Comparison of ENCODE assay signal across 10 cellular contexts in the genomic region with DNA sequence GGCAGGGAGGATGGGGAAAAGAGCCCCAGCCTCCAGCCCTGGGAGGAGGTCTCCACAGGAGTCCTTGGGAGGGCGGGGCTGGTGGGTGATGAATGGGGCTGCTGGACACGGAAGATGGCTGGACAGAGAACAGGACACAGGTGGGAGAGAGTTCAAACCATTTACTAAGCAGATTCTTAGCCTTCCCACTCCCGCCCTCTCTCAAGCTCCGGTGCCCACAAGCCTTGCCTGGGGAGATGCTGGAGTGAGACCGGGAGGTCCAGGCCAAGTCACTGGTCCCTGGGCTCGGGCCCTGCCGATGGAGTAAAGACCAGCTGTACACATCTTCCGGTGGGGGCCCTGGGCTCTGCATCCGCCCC. TPM values are rescaled to one million over a fixed set of nuclear protein-coding genes. Genes with fewer than 3 reads are reported as not detected.
DNase-seq lines count a peak whose midpoint lies in the region; ATAC-seq and TF ChIP-seq lines count a peak whose summit lies in the region.
"Had no signal": no experiment of that assay in that cellular context is flagged by ENCODE, and none has a peak within 500 bp of the region (broad histone marks: within the 10 kb centered on the region; RNA-seq: fewer than 3 reads in every experiment).

No MANE protein-coding gene starts in this region.

- no peak for ATAC-seq in GM18909 (IDR thresholded peaks at IDR 0.05; ENCODE audit: poor library complexity, unreplicated experiment)

- H3K4me3 ChIP-seq in iPS-20b (ENCODE audit: low read length) (peak overlapping the region; percentile 66; the same call in 1 of the 2 replicates), spleen (peak overlapping the region; percentile 28 to 70 (median 45))

- H3K9me3 Mint-ChIP-seq in activated naive CD8-positive, alpha-beta T cell treated with anti-CD3 and anti-CD28 coated beads for 36 hours: no peaks in the 10 kb centered on the region

- H3K4me1 ChIP-seq in iPS-20b (ENCODE audit: insufficient read depth, low read length) (no peaks in the 10 kb centered on the region), spleen (peaks cover 14 to 57% (median 42%) of the 10 kb centered on the region in 6 donors)

- TF ChIP-seq CTCF in spleen (IDR thresholded peaks at IDR 0.05 in 8 of 11, conservative IDR thresholded peaks at IDR 0.05 in 3 of 11): no peak

- intact Hi-C loops in spleen (cut with DNase I; ENCODE audit: low total_unique reads): no loop called here

- H3K36me3 ChIP-seq in iPS-20b (ENCODE audit: insufficient read depth, low read depth, low read length): no peaks in the 10 kb centered on the region
- H3K36me3 ChIP-seq in spleen: peaks cover 0 to 20% (median 0%) of the 10 kb centered on the region in 6 donors
- H3K36me3 ChIP-seq: cardiac muscle cell had no signal

- peaks cover 14% of the 10 kb centered on the region for H3K36me3 Mint-ChIP-seq in activated naive CD8-positive, alpha-beta T cell treated with anti-CD3 and anti-CD28 coated beads for 36 hours

- peaks cover 53% of the 10 kb centered on the region for H3K27me3 ChIP-seq in iPS-20b (ENCODE audit: insufficient read depth, low read length)
- H3K27me3 ChIP-seq in spleen (replicated peaks in 1 of 7): peaks cover 7 to 51% (median 29%) of the 10 kb centered on the region in 7 donors

- H3K27ac ChIP-seq in iPS-20b (ENCODE audit: low read length): no peak overlapping the region
- H3K27ac ChIP-seq in spleen: peak overlapping the region in 6 of 8 donors; percentile 1 to 81 (median 61)
- H3K27ac ChIP-seq: cardiac muscle cell had no signal

- peak; percentile 5 for DNase-seq in NCI-H748 (lab: John Stamatoyannopoulos, UW; ENCODE audit: unreplicated experiment)
- DNase-seq in NCI-H748 treated with DMSO at 0.1 percent for 48 hours (lab: John Stamatoyannopoulos, UW): no peak
- no peak for DNase-seq in activated naive CD8-positive, alpha-beta T cell treated with anti-CD3 and anti-CD28 coated beads for 36 hours
- no peak for DNase-seq in spleen
- no peak for DNase-seq in COLO829 (ENCODE audit: low spot score)
- DNase-seq in NCI-H2196 (lab: John Stamatoyannopoulos, UW; ENCODE audit: unreplicated experiment): no peak
- DNase-seq: stimulated activated CD4-positive, alpha-beta T cell treated with anti-CD3 and anti-CD28 coated beads, Interleukin-4, amount 100 ng/mL, for 4 hours had no signal

- H3K4me3 Mint-ChIP-seq in activated naive CD8-positive, alpha-beta T cell treated with anti-CD3 and anti-CD28 coated beads for 36 hours: peak overlapping the region; percentile 53

- no peak overlapping the region for H3K27ac Mint-ChIP-seq in activated naive CD8-positive, alpha-beta T cell treated with anti-CD3 and anti-CD28 coated beads for 36 hours

- H3K9me3 ChIP-seq in iPS-20b (ENCODE audit: insufficient read depth, low read depth, low read length) (no peaks in the 10 kb centered on the region), spleen (no peaks in the 10 kb centered on the region)

- peaks cover 12% of the 10 kb centered on the region for H3K4me1 Mint-ChIP-seq in activated naive CD8-positive, alpha-beta T cell treated with anti-CD3 and anti-CD28 coated beads for 36 hours

- 38 to 55% (median 41%) methylated on average over 8 to 9 of the region's 9 CpGs for WGBS in spleen, 5 donors

- peaks cover 37% of the 10 kb centered on the region for H3K27me3 Mint-ChIP-seq in activated naive CD8-positive, alpha-beta T cell treated with anti-CD3 and anti-CD28 coated beads for 36 hours

- no peak overlapping the region for H3K9ac ChIP-seq in iPS-20b (ENCODE audit: low read depth, low read length)

- TF ChIP-seq POLR2A in spleen (IDR thresholded peaks at IDR 0.05): no peak

RNA-seq across cellular contexts. Expression of gene CLDN5, which starts 1.4 kb away (rescaled TPM):
- not detected for total RNA-seq in activated naive CD8-positive, alpha-beta T cell treated with anti-CD3 and anti-CD28 coated beads for 36 hours
- total RNA-seq in spleen: 100 to 1,000 TPM in 1 of 7 donors, 10 to 100 TPM in 6; 29.5 to 167 (median 65.8) TPM
- 10 to 100 TPM; 18.1 to 69.3 (median 35.8) TPM for polyA plus RNA-seq in spleen

RNA-seq across cellular contexts. Expression of gene CDC45, which starts 43.1 kb away (rescaled TPM):
- total RNA-seq in activated naive CD8-positive, alpha-beta T cell treated with anti-CD3 and anti-CD28 coated beads for 36 hours: 100 to 1,000 TPM; 110 to 114 TPM
- total RNA-seq in spleen: 1 to 10 TPM; 1.5 to 7.3 (median 4.5) TPM
- polyA plus RNA-seq in spleen: 1 to 10 TPM; 5.1 to 6.7 (median 5.6) TPM

RNA-seq across cellular contexts. Expression of gene UFD1, which starts 43.9 kb away (rescaled TPM):
- 10 to 100 TPM; 71.1 to 79.3 TPM for total RNA-seq in activated naive CD8-positive, alpha-beta T cell treated with anti-CD3 and anti-CD28 coated beads for 36 hours
- total RNA-seq in spleen: 10 to 100 TPM; 35.6 to 49.9 (median 40.1) TPM
- polyA plus RNA-seq in spleen: 10 to 100 TPM; 41.8 to 55.4 (median 52.2) TPM

Comparison
In these comparisons a context has a peak if more than half of its experiments do, and no peak if none do; other contexts are left out.
1. RNA of gene CLDN5, which starts 1.4 kb away (total RNA-seq): 29.5 to 167 TPM in spleen; not detected in activated naive CD8-positive, alpha-beta T cell treated with anti-CD3 and anti-CD28 coated beads for 36 hours; every median in the first group is over 10 times any median in the second.
2. RNA of gene CDC45, which starts 43.1 kb away (total RNA-seq): 110 to 114 TPM in activated naive CD8-positive, alpha-beta T cell treated with anti-CD3 and anti-CD28 coated beads for 36 hours; 1.5 to 7.3 TPM in spleen; every median in the first group is over 10 times any median in the second.